Comparison of ENCODE assay signal across 33 cellular contexts in the genomic region with DNA sequence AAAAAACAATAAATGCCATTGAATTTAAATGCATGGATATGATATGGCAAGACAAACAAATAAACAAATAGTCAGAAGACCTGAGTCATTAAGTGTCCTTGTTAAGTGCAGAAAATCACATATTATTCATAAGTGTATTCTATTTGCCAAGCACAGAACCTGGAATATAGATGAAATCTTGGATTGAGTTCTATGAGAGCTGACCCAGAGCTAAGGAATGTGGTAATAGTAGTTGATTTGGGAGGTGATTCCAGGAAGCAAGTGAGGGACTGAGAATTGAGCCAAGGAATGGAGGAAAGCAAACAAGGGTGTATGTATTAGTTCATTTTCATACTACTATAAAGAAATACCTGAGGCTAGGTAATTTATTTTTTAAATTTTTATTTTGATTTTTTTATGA.
"Had no signal": no experiment of that assay in that cellular context is flagged by ENCODE, and none has a peak within 500 bp of the region (broad histone marks: within the 10 kb centered on the region; RNA-seq: fewer than 3 reads in every experiment).

No MANE protein-coding gene starts in this region.

- H3K4me3 Mint-ChIP-seq: activated B cell treated with CpG ODN at 0.5 μM for 24 hours; activated CD4-positive, alpha-beta memory T cell treated with anti-CD3 and anti-CD28 coated beads for 36 hours; activated CD4-positive, alpha-beta T cell treated with anti-CD3 and anti-CD28 coated beads for 36 hours; activated CD4-positive, alpha-beta T cell treated with anti-CD3 and anti-CD28 coated beads, Interleukin-2, amount 10 ng/mL, durations not matched to agents 24 days and 14 days; activated CD8-positive, alpha-beta memory T cell treated with anti-CD3 and anti-CD28 coated beads, Interleukin-2, amount 10 ng/mL, durations not matched to agents 7 days and 5 days; activated CD8-positive, alpha-beta T cell treated with anti-CD3 and anti-CD28 coated beads, Interleukin-2, amount 10 ng/mL, durations not matched to agents 7 days and 5 days; activated naive CD4-positive, alpha-beta T cell treated with anti-CD3 and anti-CD28 coated beads, Interleukin-2, amount 10 ng/mL, durations not matched to agents 7 days and 5 days; activated naive CD8-positive, alpha-beta T cell treated with anti-CD3 and anti-CD28 coated beads, Interleukin-2, amount 10 ng/mL, durations not matched to agents 7 days and 5 days; activated T-helper 1 cell treated with anti-CD3 and anti-CD28 coated beads, Interleukin-12 subunit alpha, Interleukin-12 subunit beta, Interleukin-2, Interleukin-4 antibody, amounts not matched to agents 30 ng/mL and 10 ng/mL and 1 ng/mL, durations not matched to agents 14 hours and 24 hours and 36 hours; brain; central memory CD8-positive, alpha-beta T cell; dendritic cell treated with granulocyte-macrophage colony-stimulating factor and Interleukin-4, amounts not matched to agents 40 ng/mL and 50 ng/mL, for 4 days; endodermal cell; T-cell; T-helper 1 cell treated with Interleukin-12 subunit alpha and Interleukin-12 subunit beta and Interleukin-4 antibody, amounts not matched to agents 30 μg/mL and 1 μg/mL, for 36 hours; T-helper 2 cell treated with Interferon-gamma antibody and Interleukin-4, amounts not matched to agents 5 μg/mL and 100 μg/mL, for 36 hours had no signal

- H3K36me3 Mint-ChIP-seq: activated CD4-positive, alpha-beta memory T cell treated with anti-CD3 and anti-CD28 coated beads for 36 hours; activated naive CD4-positive, alpha-beta T cell treated with anti-CD3 and anti-CD28 coated beads, Interleukin-2, amount 10 ng/mL, durations not matched to agents 7 days and 5 days; activated naive CD8-positive, alpha-beta T cell treated with anti-CD3 and anti-CD28 coated beads, Interleukin-2, amount 10 ng/mL, durations not matched to agents 7 days and 5 days; brain; T-cell had no signal

- DNase-seq: activated B cell treated with CpG ODN at 0.5 μM for 24 hours; activated CD4-positive, alpha-beta memory T cell treated with anti-CD3 and anti-CD28 coated beads for 36 hours; activated CD4-positive, alpha-beta T cell treated with anti-CD3 and anti-CD28 coated beads for 36 hours; activated CD4-positive, alpha-beta T cell treated with anti-CD3 and anti-CD28 coated beads, Interleukin-2, amount 10 ng/mL, durations not matched to agents 24 days and 14 days; activated CD4-positive, CD25-positive, alpha-beta regulatory T cell treated with anti-CD3 and anti-CD28 coated beads, Interleukin-2, amount 50 U/mL, for 72 hours; activated CD8-positive, alpha-beta memory T cell treated with anti-CD3 and anti-CD28 coated beads, Interleukin-2, amount 10 ng/mL, durations not matched to agents 7 days and 5 days; activated CD8-positive, alpha-beta memory T cell treated with anti-CD3 and anti-CD28 coated beads, Interleukin-2, amount 50 U/mL, for 4 hours; activated CD8-positive, alpha-beta T cell treated with anti-CD3 and anti-CD28 coated beads, Interleukin-2, amount 10 ng/mL, durations not matched to agents 7 days and 5 days; activated gamma-delta T cell; activated naive CD4-positive, alpha-beta T cell; activated naive CD4-positive, alpha-beta T cell treated with anti-CD3 and anti-CD28 coated beads, Interleukin-2, amount 10 ng/mL, durations not matched to agents 7 days and 5 days; activated naive CD8-positive, alpha-beta T cell treated with anti-CD3 and anti-CD28 coated beads, Interleukin-2, amount 10 ng/mL, durations not matched to agents 7 days and 5 days; activated T-cell treated with anti-CD3 and anti-CD28 coated beads, Interleukin-2, amount 50 U/mL, for 1 hour; activated T-cell treated with anti-CD3 and anti-CD28 coated beads, Interleukin-2, amount 50 U/mL, for 48 hours; dorsolateral prefrontal cortex; effector memory CD4-positive, alpha-beta T cell; endodermal cell; esophagus squamous epithelium; head of caudate nucleus; T-cell; T1000; WERI-Rb-1 had no signal

- H3K27ac ChIP-seq: ascending aorta, breast epithelium, coronary artery, esophagus squamous epithelium, WERI-Rb-1 had no signal

- H3K27ac Mint-ChIP-seq: activated B cell treated with CpG ODN at 0.5 μM for 24 hours; activated CD4-positive, alpha-beta memory T cell treated with anti-CD3 and anti-CD28 coated beads for 36 hours; activated CD4-positive, alpha-beta T cell treated with anti-CD3 and anti-CD28 coated beads for 36 hours; activated CD4-positive, alpha-beta T cell treated with anti-CD3 and anti-CD28 coated beads, Interleukin-2, amount 10 ng/mL, durations not matched to agents 24 days and 14 days; activated CD8-positive, alpha-beta memory T cell treated with anti-CD3 and anti-CD28 coated beads, Interleukin-2, amount 10 ng/mL, durations not matched to agents 7 days and 5 days; activated CD8-positive, alpha-beta T cell treated with anti-CD3 and anti-CD28 coated beads, Interleukin-2, amount 10 ng/mL, durations not matched to agents 7 days and 5 days; activated naive CD4-positive, alpha-beta T cell treated with anti-CD3 and anti-CD28 coated beads, Interleukin-2, amount 10 ng/mL, durations not matched to agents 7 days and 5 days; activated naive CD4-positive, alpha-beta T cell treated with anti-CD3 and anti-CD28 coated beads, Interleukin-2, amount 50 U/mL, for 72 hours; activated naive CD8-positive, alpha-beta T cell treated with anti-CD3 and anti-CD28 coated beads, Interleukin-2, amount 10 ng/mL, durations not matched to agents 7 days and 5 days; activated T-helper 1 cell treated with anti-CD3 and anti-CD28 coated beads, Interleukin-12 subunit alpha, Interleukin-12 subunit beta, Interleukin-2, Interleukin-4 antibody, amounts not matched to agents 30 ng/mL and 10 ng/mL and 1 ng/mL, durations not matched to agents 14 hours and 24 hours and 36 hours; activated T-helper 2 cell treated with anti-CD3 and anti-CD28 coated beads, Interferon-gamma antibody, Interleukin-2, Interleukin-4, amounts not matched to agents 10 μg/mL and 5 μg/mL and 100 μg/mL, durations not matched to agents 14 hours and 24 hours and 36 hours; brain; dendritic cell treated with granulocyte-macrophage colony-stimulating factor and Interleukin-4, amounts not matched to agents 40 ng/mL and 50 ng/mL, for 4 days; endodermal cell; T-cell; T-helper 1 cell treated with Interleukin-12 subunit alpha and Interleukin-12 subunit beta and Interleukin-4 antibody, amounts not matched to agents 30 μg/mL and 1 μg/mL, for 36 hours; T-helper 2 cell treated with Interferon-gamma antibody and Interleukin-4, amounts not matched to agents 5 μg/mL and 100 μg/mL, for 36 hours had no signal

- H3K4me1 ChIP-seq: ascending aorta, breast epithelium, esophagus squamous epithelium had no signal

- H3K27me3 Mint-ChIP-seq: activated CD4-positive, alpha-beta T cell treated with anti-CD3 and anti-CD28 coated beads for 36 hours; activated CD4-positive, alpha-beta T cell treated with anti-CD3 and anti-CD28 coated beads, Interleukin-2, amount 10 ng/mL, durations not matched to agents 24 days and 14 days; activated CD8-positive, alpha-beta memory T cell treated with anti-CD3 and anti-CD28 coated beads, Interleukin-2, amount 10 ng/mL, durations not matched to agents 7 days and 5 days; activated naive CD4-positive, alpha-beta T cell treated with anti-CD3 and anti-CD28 coated beads, Interleukin-2, amount 10 ng/mL, durations not matched to agents 7 days and 5 days; activated naive CD8-positive, alpha-beta T cell treated with anti-CD3 and anti-CD28 coated beads, Interleukin-2, amount 10 ng/mL, durations not matched to agents 7 days and 5 days; central memory CD8-positive, alpha-beta T cell; dendritic cell treated with granulocyte-macrophage colony-stimulating factor and Interleukin-4, amounts not matched to agents 40 ng/mL and 50 ng/mL, for 4 days had no signal

- H3K27me3 ChIP-seq: ascending aorta, breast epithelium, dorsolateral prefrontal cortex, esophagus squamous epithelium had no signal

- H3K9me3 ChIP-seq: ascending aorta had no signal

- H3K36me3 ChIP-seq: ascending aorta, breast epithelium, esophagus squamous epithelium, WERI-Rb-1 had no signal

- H3K4me1 Mint-ChIP-seq: activated B cell treated with CpG ODN at 0.5 μM for 24 hours; activated CD4-positive, alpha-beta T cell treated with anti-CD3 and anti-CD28 coated beads for 36 hours; activated CD4-positive, alpha-beta T cell treated with anti-CD3 and anti-CD28 coated beads, Interleukin-2, amount 10 ng/mL, durations not matched to agents 24 days and 14 days; activated CD8-positive, alpha-beta memory T cell treated with anti-CD3 and anti-CD28 coated beads, Interleukin-2, amount 10 ng/mL, durations not matched to agents 7 days and 5 days; activated naive CD4-positive, alpha-beta T cell treated with anti-CD3 and anti-CD28 coated beads, Interleukin-2, amount 10 ng/mL, durations not matched to agents 7 days and 5 days; activated naive CD8-positive, alpha-beta T cell treated with anti-CD3 and anti-CD28 coated beads, Interleukin-2, amount 10 ng/mL, durations not matched to agents 7 days and 5 days; brain; central memory CD8-positive, alpha-beta T cell; T-cell had no signal

- ATAC-seq: activated CD4-positive, alpha-beta T cell treated with anti-CD3 and anti-CD28 coated beads for 36 hours; activated CD8-positive, alpha-beta memory T cell treated with anti-CD3 and anti-CD28 coated beads, Interleukin-2, amount 10 ng/mL, durations not matched to agents 7 days and 5 days; activated CD8-positive, alpha-beta T cell treated with anti-CD3 and anti-CD28 coated beads, Interleukin-2, amount 10 ng/mL, durations not matched to agents 7 days and 5 days; activated naive CD4-positive, alpha-beta T cell treated with anti-CD3 and anti-CD28 coated beads, Interleukin-2, amount 50 U/mL, for 72 hours; T-cell had no signal

- H3K4me3 ChIP-seq: ascending aorta, breast epithelium, coronary artery, dorsolateral prefrontal cortex, esophagus squamous epithelium had no signal
